In the genomic region with DNA sequence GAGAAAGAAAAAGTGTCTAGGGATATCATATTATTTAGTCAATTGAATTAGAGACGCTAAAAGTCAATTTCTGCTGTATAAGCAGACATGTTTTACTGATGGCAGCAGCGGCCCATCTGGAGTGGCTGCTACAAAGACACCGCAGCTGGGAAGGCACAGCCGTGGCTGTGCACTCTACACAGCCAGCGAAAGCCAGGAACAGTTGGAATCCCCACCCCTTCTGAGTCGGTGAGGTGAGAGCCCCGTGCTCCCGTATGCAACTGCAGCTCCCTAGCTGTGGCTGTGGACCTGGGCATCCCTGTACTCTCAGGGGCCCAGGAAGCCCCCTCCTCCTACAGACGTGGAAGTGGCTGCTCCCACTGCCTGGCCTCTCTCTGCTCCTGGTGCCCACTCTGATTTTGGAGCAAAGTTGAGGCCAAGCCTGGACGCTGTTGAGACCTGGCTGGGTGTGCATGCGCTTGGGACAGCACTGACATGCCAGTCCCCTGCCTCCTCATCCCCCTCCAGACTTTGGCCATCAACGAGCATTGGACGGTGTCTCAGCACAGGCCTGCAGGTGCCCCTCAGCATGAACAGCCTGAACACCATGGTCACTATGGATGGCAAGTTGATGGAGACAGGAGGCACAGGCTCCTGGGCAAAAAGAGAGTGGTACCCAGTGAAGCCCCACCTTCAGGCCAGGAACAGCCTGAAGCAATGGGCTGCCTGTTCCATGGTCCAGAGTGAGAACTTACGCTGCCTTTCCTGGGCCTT, we compare ENCODE assay signal across 22 cellular contexts.
"Had no signal": no experiment of that assay in that cellular context is flagged by ENCODE, and none has a peak within 500 bp of the region (broad histone marks: within the 10 kb centered on the region; RNA-seq: fewer than 3 reads in every experiment).

No MANE protein-coding gene starts in this region.

- H3K4me1 Mint-ChIP-seq: activated naive CD4-positive, alpha-beta T cell treated with anti-CD3 and anti-CD28 coated beads, Interleukin-2, amount 10 ng/mL, durations not matched to agents 7 days and 5 days; activated naive CD8-positive, alpha-beta T cell treated with anti-CD3 and anti-CD28 coated beads for 36 hours had no signal

- H3K27me3 Mint-ChIP-seq: activated CD8-positive, alpha-beta T cell treated with anti-CD3 and anti-CD28 coated beads for 36 hours; activated naive CD4-positive, alpha-beta T cell treated with anti-CD3 and anti-CD28 coated beads, Interleukin-2, amount 10 ng/mL, durations not matched to agents 7 days and 5 days; activated naive CD8-positive, alpha-beta T cell treated with anti-CD3 and anti-CD28 coated beads for 36 hours had no signal

- DNase-seq: activated CD4-positive, alpha-beta T cell treated with anti-CD3 and anti-CD28 coated beads for 4 hours; activated CD8-positive, alpha-beta memory T cell treated with anti-CD3 and anti-CD28 coated beads, Interleukin-2, amount 50 U/mL, for 4 hours; activated CD8-positive, alpha-beta T cell treated with anti-CD3 and anti-CD28 coated beads for 36 hours; activated gamma-delta T cell treated with Interleukin-2 at 50 U/mL for 16 hours; activated naive CD4-positive, alpha-beta T cell treated with anti-CD3 and anti-CD28 coated beads, Interleukin-2, amount 10 ng/mL, durations not matched to agents 7 days and 5 days; activated naive CD8-positive, alpha-beta T cell treated with anti-CD3 and anti-CD28 coated beads for 36 hours; activated T-cell treated with anti-CD3 and anti-CD28 coated beads, Interleukin-2, amount 50 U/mL, for 72 hours; caudate nucleus; NCI-H1092; NCI-H1417; NCI-H1694; NCI-H2029; NCI-H2107; NCI-H2171 treated with DMSO at 0.1 percent for 48 hours; NCI-H345; NCI-H748 treated with DMSO at 0.1 percent for 48 hours; SK-N-SH; T-helper 1 cell had no signal

- ATAC-seq: activated CD4-positive, CD25-positive, alpha-beta regulatory T cell treated with anti-CD3 and anti-CD28 coated beads, Interleukin-2, amount 50 U/mL, for 24 hours; activated CD8-positive, alpha-beta T cell treated with anti-CD3 and anti-CD28 coated beads for 36 hours; activated T-cell treated with anti-CD3 and anti-CD28 coated beads, Interleukin-2, amount 50 U/mL, for 72 hours had no signal

- H3K4me3 Mint-ChIP-seq: activated CD8-positive, alpha-beta T cell treated with anti-CD3 and anti-CD28 coated beads for 36 hours; activated naive CD4-positive, alpha-beta T cell treated with anti-CD3 and anti-CD28 coated beads, Interleukin-2, amount 10 ng/mL, durations not matched to agents 7 days and 5 days; activated naive CD8-positive, alpha-beta T cell treated with anti-CD3 and anti-CD28 coated beads for 36 hours; activated T-cell treated with anti-CD3 and anti-CD28 coated beads, Interleukin-2, amount 50 U/mL, for 72 hours had no signal

- H3K36me3 Mint-ChIP-seq: activated naive CD4-positive, alpha-beta T cell treated with anti-CD3 and anti-CD28 coated beads, Interleukin-2, amount 10 ng/mL, durations not matched to agents 7 days and 5 days; activated naive CD8-positive, alpha-beta T cell treated with anti-CD3 and anti-CD28 coated beads for 36 hours had no signal

- H3K27ac Mint-ChIP-seq: activated CD8-positive, alpha-beta T cell treated with anti-CD3 and anti-CD28 coated beads for 36 hours; activated naive CD4-positive, alpha-beta T cell treated with anti-CD3 and anti-CD28 coated beads, Interleukin-2, amount 10 ng/mL, durations not matched to agents 7 days and 5 days; activated naive CD8-positive, alpha-beta T cell treated with anti-CD3 and anti-CD28 coated beads for 36 hours; activated T-cell treated with anti-CD3 and anti-CD28 coated beads, Interleukin-2, amount 50 U/mL, for 72 hours; activated T-helper 2 cell treated with anti-CD3 and anti-CD28 coated beads, Interferon-gamma antibody, Interleukin-2, Interleukin-4, amounts not matched to agents 10 μg/mL and 5 μg/mL and 100 μg/mL, durations not matched to agents 14 hours and 24 hours and 36 hours had no signal

- H3K9me3 ChIP-seq: SK-N-SH had no signal

- H3K27ac ChIP-seq: KMS-11, VCaP had no signal

- H3K9ac ChIP-seq: KMS-11, SK-N-SH had no signal
